Comparison of ENCODE assay signal across 9 cellular contexts in genomic region chr2:136246086-136246669, GRCh38.
DNase-seq lines count a peak whose midpoint lies in the region; ATAC-seq and TF ChIP-seq lines count a peak whose summit lies in the region.
"Had no signal": no experiment of that assay in that cellular context is flagged by ENCODE, and none has a peak within 500 bp of the region (broad histone marks: within the 10 kb centered on the region; RNA-seq: fewer than 3 reads in every experiment).

No MANE protein-coding gene starts in this region.

- H3K9me3 Mint-ChIP-seq in endothelial cell (ENCODE audit: unreplicated experiment), result no peaks in the 10 kb centered on the region
- H3K9me3 Mint-ChIP-seq: stimulated activated naive CD8-positive, alpha-beta T cell treated with anti-CD3 and anti-CD28 coated beads, Interleukin-15, amount 100 ng/mL, for 72 hours had no signal

- H3K79me1 ChIP-seq in mesendoderm (ENCODE audit: low read length), result no peaks in the 10 kb centered on the region

- no peak overlapping the region for H4K8ac ChIP-seq in mesendoderm (ENCODE audit: low read depth, low read length)

- TF ChIP-seq CTCF in cardiac fibroblast (IDR thresholded peaks at IDR 0.05; ENCODE audit: low read depth, low read length) (no peak), suprapubic skin (IDR thresholded peaks at IDR 0.05) (no peak), endothelial cell (IDR thresholded peaks at IDR 0.05; ENCODE audit: unreplicated experiment) (no peak)

- H3K4me3 ChIP-seq in cardiac fibroblast (replicated peaks in 1 of 2; ENCODE audit: low read depth in 2 of 2, low read length in 2 of 2) (no peak overlapping the region), mesendoderm (ENCODE audit: low read length) (no peak overlapping the region), suprapubic skin (no peak overlapping the region)

- H3K79me2 ChIP-seq in mesendoderm (ENCODE audit: control insufficient read depth, insufficient read depth, low read length), result no peaks in the 10 kb centered on the region

- peak overlapping the region; percentile 52 for H3K56ac ChIP-seq in mesendoderm (ENCODE audit: low read length)

- H3K4me1 Mint-ChIP-seq in endothelial cell (ENCODE audit: unreplicated experiment), result peaks cover 4% of the 10 kb centered on the region

- no CpG with 5 or more reads among the region's 15 CpGs for WGBS in mesendoderm (ENCODE audit: extremely low coverage, insufficient coverage, low lambda C conversion rate)
- 40% methylated on average over 14 of the region's 15 CpGs for WGBS in suprapubic skin

- no peak overlapping the region for H3K4me3 Mint-ChIP-seq in endothelial cell (ENCODE audit: unreplicated experiment)
- H3K4me3 Mint-ChIP-seq: stimulated activated naive CD8-positive, alpha-beta T cell treated with anti-CD3 and anti-CD28 coated beads, Interleukin-15, amount 100 ng/mL, for 72 hours had no signal

- DNase-seq in cardiac fibroblast (ENCODE audit: low read depth in 2 of 2) (peak; percentile 33 to 38), mesendoderm (peak; percentile 63), suprapubic skin (ENCODE audit: low spot score in 2 of 2) (no peak), NCI-H1105 (lab: John Stamatoyannopoulos, UW) (no peak), endothelial cell (ENCODE audit: low spot score) (no peak)
- no peak for DNase-seq in activated CD4-positive, alpha-beta T cell treated with anti-CD3 and anti-CD28 coated beads for 1 hour

- no peak overlapping the region for H3K27ac Mint-ChIP-seq in endothelial cell (ENCODE audit: unreplicated experiment)

- TF ChIP-seq EP300 in suprapubic skin (IDR thresholded peaks at IDR 0.05), result no peak

- no peak overlapping the region for H2AK5ac ChIP-seq in mesendoderm (ENCODE audit: low read length)

- peaks cover 6% of the 10 kb centered on the region for H3K27me3 Mint-ChIP-seq in endothelial cell (ENCODE audit: unreplicated experiment)
- H3K27me3 Mint-ChIP-seq: stimulated activated naive CD8-positive, alpha-beta T cell treated with anti-CD3 and anti-CD28 coated beads, Interleukin-15, amount 100 ng/mL, for 72 hours had no signal

- TF ChIP-seq POLR2A in suprapubic skin (IDR thresholded peaks at IDR 0.05), result no peak

- no peaks in the 10 kb centered on the region for H3K4me1 ChIP-seq in mesendoderm (ENCODE audit: control insufficient read depth, low read depth, low read length)
- peaks cover 6% of the 10 kb centered on the region for H3K4me1 ChIP-seq in suprapubic skin

- no peak overlapping the region for H4K5ac ChIP-seq in mesendoderm (ENCODE audit: low read length)

- no peaks in the 10 kb centered on the region for H3K27me3 ChIP-seq in mesendoderm (ENCODE audit: insufficient read depth, low read length, poor library complexity)
- H3K27me3 ChIP-seq in suprapubic skin, result no peaks in the 10 kb centered on the region

- no peak overlapping the region for H3K23ac ChIP-seq in mesendoderm (ENCODE audit: low read length)

- H2BK15ac ChIP-seq in mesendoderm (replicated peaks; ENCODE audit: low read depth), result no peak overlapping the region

- H2BK120ac ChIP-seq in mesendoderm (ENCODE audit: low read depth, low read length), result no peak overlapping the region

- H3K9me3 ChIP-seq in suprapubic skin, result no peaks in the 10 kb centered on the region

- no peaks in the 10 kb centered on the region for H3K36me3 Mint-ChIP-seq in endothelial cell (ENCODE audit: low read depth, unreplicated experiment)

- H3K36me3 ChIP-seq in mesendoderm (ENCODE audit: control insufficient read depth, insufficient read depth, low read length) (no peaks in the 10 kb centered on the region), suprapubic skin (no peaks in the 10 kb centered on the region)

- ATAC-seq in GM19452 (IDR thresholded peaks at IDR 0.05; ENCODE audit: unreplicated experiment), result peak; percentile 68
- ATAC-seq in HG03442 (IDR thresholded peaks at IDR 0.05; ENCODE audit: unreplicated experiment), result peak; percentile 94
- ATAC-seq: stimulated activated naive CD8-positive, alpha-beta T cell treated with anti-CD3 and anti-CD28 coated beads, Interleukin-15, amount 100 ng/mL, for 72 hours had no signal

- no peak overlapping the region for H3K18ac ChIP-seq in mesendoderm (ENCODE audit: low read length)

- peak overlapping the region; percentile 2 for H3K9ac ChIP-seq in mesendoderm (ENCODE audit: low read length)

- H3K4ac ChIP-seq in mesendoderm (ENCODE audit: low read depth, low read length), result no peak overlapping the region

- H2BK5ac ChIP-seq in mesendoderm (ENCODE audit: low read length), result no peak overlapping the region

- H3K4me2 ChIP-seq in mesendoderm (ENCODE audit: low read length), result no peak overlapping the region

- H3K27ac ChIP-seq in mesendoderm (ENCODE audit: low read depth, low read length) (no peak overlapping the region), suprapubic skin (no peak overlapping the region)

Comparison
In these comparisons a context has a peak if more than half of its experiments do, and no peak if none do; other contexts are left out.
1. DNase-seq: peak in cardiac fibroblast (2 of 2) and mesendoderm (single experiment); none in suprapubic skin (0 of 2), NCI-H1105 (single experiment), activated CD4-positive, alpha-beta T cell treated with anti-CD3 and anti-CD28 coated beads for 1 hour (single experiment) and endothelial cell (single experiment).